Comparison of ENCODE assay signal across 8 cellular contexts in the genomic region with DNA sequence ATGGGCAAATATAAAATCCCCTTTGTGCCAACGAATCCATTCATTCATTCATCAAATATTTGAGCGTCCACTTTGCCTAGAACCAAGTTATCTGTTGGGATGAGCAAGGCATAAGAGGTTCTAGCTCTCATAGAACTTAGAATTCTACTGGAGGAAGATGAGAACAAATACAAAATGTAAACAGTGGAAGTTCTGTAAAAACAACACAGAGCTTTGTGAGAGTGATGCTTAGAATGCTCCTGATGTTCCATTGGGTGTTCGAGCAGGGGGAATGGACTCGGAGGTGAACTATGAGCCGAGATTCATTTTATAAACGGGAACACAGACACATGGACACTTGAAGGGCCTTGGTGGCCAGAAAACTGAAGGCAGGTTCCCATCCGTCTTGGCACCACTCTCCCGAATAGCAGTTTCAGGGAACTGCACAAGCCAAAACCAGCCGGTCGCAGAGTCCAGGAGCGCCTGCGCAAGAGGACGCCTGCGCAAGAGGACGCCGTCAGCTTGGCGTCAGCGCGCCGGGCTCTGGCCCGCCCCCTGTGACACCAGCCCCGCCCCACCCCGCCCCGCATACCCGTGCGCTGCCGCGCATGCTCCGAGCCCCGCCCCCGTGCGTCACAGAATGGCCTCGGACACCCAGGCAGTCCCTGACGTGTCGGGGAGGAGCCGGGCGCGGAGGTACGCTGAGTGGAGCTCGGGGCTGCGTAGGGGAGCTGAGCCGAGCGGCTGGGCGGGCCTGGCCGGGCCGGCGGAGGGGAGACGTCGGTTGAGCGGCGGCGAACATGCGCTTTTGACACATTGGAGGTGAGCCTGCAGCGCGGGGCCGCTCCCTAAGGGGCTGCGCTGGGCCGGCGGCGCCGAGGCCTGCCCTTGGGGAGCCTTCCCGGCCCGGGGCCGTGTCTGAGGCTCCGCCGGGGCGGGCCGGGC. TPM values are rescaled to one million over a fixed set of nuclear protein-coding genes. Genes with fewer than 3 reads are reported as not detected.
DNase-seq lines count a peak whose midpoint lies in the region; ATAC-seq lines count a peak whose summit lies in the region.

Gene NDEL1, plus strand, starts transcription at position 640 of the 924 bp plus-strand sequence. CDS start 8,388 bp downstream, outside the sequence.

- ATAC-seq in GM21367 (IDR thresholded peaks at IDR 0.05; ENCODE audit: unreplicated experiment): peak; percentile 90

- POLR2A ChIA-PET in activated CD8-positive, alpha-beta memory T cell treated with anti-CD3 and anti-CD28 coated beads for 36 hours (lab: Charles Lee): interaction anchor here (0.6 to 1.2 kb wide), 4 partner anchors 18 to 58 kb away, joined by 3 to 5 read pairs (median 4); no protein-coding TSS in a partner anchor

- DNase-seq in COLO829 (ENCODE audit: low spot score): peak; percentile 99
- peak; percentile 91 for DNase-seq in HT1080 (ENCODE audit: low read depth)
- DNase-seq in NOMO-1 (lab: John Stamatoyannopoulos, UW; ENCODE audit: unreplicated experiment in 2 of 2): peak; percentile 91 to 95
- DNase-seq in effector CD8-positive, alpha-beta T cell (lab: John Stamatoyannopoulos, UW): peak; percentile 98
- DNase-seq in lung microvascular endothelial cell (ENCODE audit: low read depth in 2 of 2): peak; percentile 98 to 99
- peak; percentile 98 to 99 (median 98) for DNase-seq in stimulated activated CD4-positive, alpha-beta T cell treated with anti-CD3 and anti-CD28 coated beads, TNF-alpha, amount 100 ng/mL, for 4 hours (ENCODE audit: low read depth in 3 of 3)

- CTCF ChIA-PET in activated CD8-positive, alpha-beta memory T cell treated with anti-CD3 and anti-CD28 coated beads for 36 hours (lab: Charles Lee): no interaction called here

RNA-seq across cellular contexts. Expression of gene NDEL1, which starts in this region (rescaled TPM):
- 21.9 and 35.4 TPM in 2 replicates for total RNA-seq in HT1080 (2014; rRNA removed; shearing (Covaris generic))
- 34.8 and 36.0 TPM in 2 replicates for polyA plus RNA-seq in HT1080 (2015; cell fraction: cytosol; rRNA removed)
- 52.1 and 62.1 TPM in 2 replicates for polyA plus RNA-seq in HT1080 (2015; cell fraction: nucleus; rRNA removed)
- 10 to 100 TPM; 49.5 to 52.4 TPM for total RNA-seq in activated CD8-positive, alpha-beta memory T cell treated with anti-CD3 and anti-CD28 coated beads for 36 hours
- total RNA-seq in lung microvascular endothelial cell: 24.2 and 42.9 TPM in 2 replicates

Comparison
In these comparisons a context has a peak if more than half of its experiments do, and no peak if none do; other contexts are left out.
1. Peak in every context shown above with its lines: DNase-seq and ATAC-seq.